15 cellular contexts compared by ENCODE assay signal in the genomic region with DNA sequence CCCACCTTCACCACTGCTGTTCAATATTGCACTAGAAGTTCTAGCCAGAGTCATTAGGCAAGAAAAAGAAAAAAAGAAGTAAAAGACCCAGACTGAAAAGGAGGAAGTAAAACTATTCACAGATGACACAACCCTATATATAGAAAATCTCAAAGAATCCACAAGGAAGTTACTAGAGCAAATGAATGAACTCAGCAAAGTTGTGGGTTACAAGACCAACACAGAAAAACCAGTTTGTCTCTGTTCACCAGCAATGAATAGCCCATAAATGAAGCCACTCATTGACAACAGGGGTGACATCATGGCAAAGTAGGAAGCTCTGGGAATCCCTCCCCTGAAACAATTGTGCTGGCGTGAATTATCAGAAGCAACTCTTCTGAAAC. TPM values are rescaled to one million over a fixed set of nuclear protein-coding genes. Genes with fewer than 3 reads are reported as not detected.
DNase-seq lines count a peak whose midpoint lies in the region; ATAC-seq and TF ChIP-seq lines count a peak whose summit lies in the region.
"Had no signal": no experiment of that assay in that cellular context is flagged by ENCODE, and none has a peak within 500 bp of the region (broad histone marks: within the 10 kb centered on the region; RNA-seq: fewer than 3 reads in every experiment).

No MANE protein-coding gene starts in this region.

- WGBS in esophagus squamous epithelium, 2 donors = 58 to 83% methylated on average over 1 of the region's 1 CpG

- no peak for TF ChIP-seq POLR2A in esophagus squamous epithelium (IDR thresholded peaks at IDR 0.05)

- POLR2A ChIA-PET in activated CD4-positive, alpha-beta memory T cell treated with anti-CD3 and anti-CD28 coated beads, Interleukin-2, amount 10 ng/mL, durations not matched to agents 7 days and 5 days (lab: Charles Lee) = no interaction called here

- no peak overlapping the region for H3K4me3 ChIP-seq in esophagus squamous epithelium
- H3K4me3 ChIP-seq: K562, right lobe of liver had no signal

- no peak for TF ChIP-seq CTCF in GM13977 (IDR thresholded peaks at IDR 0.05; ENCODE audit: extremely low read depth, insufficient read depth, missing control alignments)
- no peak for TF ChIP-seq CTCF in esophagus squamous epithelium (IDR thresholded peaks at IDR 0.05)

- H3K27me3 Mint-ChIP-seq in activated CD4-positive, alpha-beta memory T cell treated with anti-CD3 and anti-CD28 coated beads, Interleukin-2, amount 10 ng/mL, durations not matched to agents 7 days and 5 days = peaks cover 13% of the 10 kb centered on the region

- H3K27ac Mint-ChIP-seq in activated CD4-positive, alpha-beta memory T cell treated with anti-CD3 and anti-CD28 coated beads, Interleukin-2, amount 10 ng/mL, durations not matched to agents 7 days and 5 days = no peak overlapping the region
- H3K27ac Mint-ChIP-seq: effector memory CD8-positive, alpha-beta T cell had no signal

- no peaks in the 10 kb centered on the region for H3K9me3 ChIP-seq in esophagus squamous epithelium
- H3K9me3 ChIP-seq: right lobe of liver had no signal

- intact Hi-C loops in esophagus squamous epithelium (cut with DNase I) (loop anchor here (10.0 kb wide), 1 partner anchor 145 kb away; no protein-coding TSS in a partner anchor), left ventricle myocardium superior (cut with micrococcal nuclease) (no loop called here)

- ATAC-seq in GM21786 (IDR thresholded peaks at IDR 0.05; ENCODE audit: unreplicated experiment) (peak; percentile 71), left ventricle myocardium superior (no peak), HG02763 (IDR thresholded peaks at IDR 0.05; ENCODE audit: unreplicated experiment) (no peak)
- ATAC-seq: effector memory CD8-positive, alpha-beta T cell; K562 had no signal

- peak overlapping the region in 3 of 4 donors; percentile 34 to 70 (median 35) for H3K27ac ChIP-seq in esophagus squamous epithelium
- H3K27ac ChIP-seq: right lobe of liver had no signal

- H3K4me1 Mint-ChIP-seq in activated CD4-positive, alpha-beta memory T cell treated with anti-CD3 and anti-CD28 coated beads, Interleukin-2, amount 10 ng/mL, durations not matched to agents 7 days and 5 days = no peaks in the 10 kb centered on the region

- CTCF ChIA-PET in activated CD4-positive, alpha-beta memory T cell treated with anti-CD3 and anti-CD28 coated beads, Interleukin-2, amount 10 ng/mL, durations not matched to agents 7 days and 5 days (lab: Charles Lee) = no interaction called here

- no peak overlapping the region for H3K4me3 Mint-ChIP-seq in activated CD4-positive, alpha-beta memory T cell treated with anti-CD3 and anti-CD28 coated beads, Interleukin-2, amount 10 ng/mL, durations not matched to agents 7 days and 5 days
- H3K4me3 Mint-ChIP-seq: effector memory CD8-positive, alpha-beta T cell had no signal

- peaks cover 0 to 27% (median 0%) of the 10 kb centered on the region in 4 donors for H3K27me3 ChIP-seq in esophagus squamous epithelium
- H3K27me3 ChIP-seq: right lobe of liver had no signal

- no peaks in the 10 kb centered on the region for H3K36me3 Mint-ChIP-seq in activated CD4-positive, alpha-beta memory T cell treated with anti-CD3 and anti-CD28 coated beads, Interleukin-2, amount 10 ng/mL, durations not matched to agents 7 days and 5 days (ENCODE audit: low read depth)

- no peaks in the 10 kb centered on the region for H3K36me3 ChIP-seq in esophagus squamous epithelium
- H3K36me3 ChIP-seq: right lobe of liver had no signal

- no peaks in the 10 kb centered on the region for H3K9me3 Mint-ChIP-seq in activated CD4-positive, alpha-beta memory T cell treated with anti-CD3 and anti-CD28 coated beads, Interleukin-2, amount 10 ng/mL, durations not matched to agents 7 days and 5 days
- H3K9me3 Mint-ChIP-seq: effector memory CD8-positive, alpha-beta T cell had no signal

- DNase-seq in GM13977 (ENCODE audit: low spot score) = peak; percentile 53
- peak; percentile 99 for DNase-seq in MV-4-11 (lab: John Stamatoyannopoulos, UW)
- no peak for DNase-seq in esophagus squamous epithelium (lab: John Stamatoyannopoulos, UW)
- DNase-seq in left ventricle myocardium superior = no peak
- no peak for DNase-seq in activated CD4-positive, alpha-beta memory T cell treated with anti-CD3 and anti-CD28 coated beads, Interleukin-2, amount 10 ng/mL, durations not matched to agents 7 days and 5 days
- no peak for DNase-seq in stimulated activated CD4-positive, alpha-beta T cell treated with anti-CD3 and anti-CD28 coated beads, Interleukin-2, amount 100 ng/mL, for 48 hours
- DNase-seq: activated CD8-positive, alpha-beta memory T cell treated with anti-CD3 and anti-CD28 coated beads for 24 hours; COR-L47; effector memory CD8-positive, alpha-beta T cell; NCI-H510A treated with DMSO at 0.1 percent for 48 hours had no signal

- in situ Hi-C loops in GM13977 (cut with MboI; ENCODE audit: low pct_unique_long_range_greater_than_20kb, low sequenced_read_pairs, unreplicated experiment) = no loop called here

- H3K4me1 ChIP-seq in esophagus squamous epithelium = peaks cover 0 to 22% (median 3%) of the 10 kb centered on the region in 3 donors
- H3K4me1 ChIP-seq: right lobe of liver had no signal

RNA-seq across cellular contexts. Expression of gene CFAP100, which starts 4.6 kb away (rescaled TPM):
- total RNA-seq in esophagus squamous epithelium = not detected
- not detected for total RNA-seq in left ventricle myocardium superior
- not detected for total RNA-seq in activated CD4-positive, alpha-beta memory T cell treated with anti-CD3 and anti-CD28 coated beads, Interleukin-2, amount 10 ng/mL, durations not matched to agents 7 days and 5 days
- total RNA-seq: K562, mononuclear cell, right lobe of liver had no signal

RNA-seq across cellular contexts. Expression of gene KLF15, which starts 42.1 kb away (rescaled TPM):
- total RNA-seq in esophagus squamous epithelium = 10 to 100 TPM in 2 of 4 donors, 1 to 10 TPM in 2; 1.8 to 43.1 (median 7.7) TPM
- total RNA-seq in left ventricle myocardium superior = 28.5 TPM
- not detected for total RNA-seq in activated CD4-positive, alpha-beta memory T cell treated with anti-CD3 and anti-CD28 coated beads, Interleukin-2, amount 10 ng/mL, durations not matched to agents 7 days and 5 days
- total RNA-seq: mononuclear cell had no signal

Comparison
In these comparisons a context has a peak if more than half of its experiments do, and no peak if none do; other contexts are left out.
1. DNase-seq: peak in GM13977 (single experiment) and MV-4-11 (single experiment); none in esophagus squamous epithelium (single experiment), left ventricle myocardium superior (single experiment), activated CD4-positive, alpha-beta memory T cell treated with anti-CD3 and anti-CD28 coated beads, Interleukin-2, amount 10 ng/mL, durations not matched to agents 7 days and 5 days (single experiment) and stimulated activated CD4-positive, alpha-beta T cell treated with anti-CD3 and anti-CD28 coated beads, Interleukin-2, amount 100 ng/mL, for 48 hours (0 of 2).